8 cellular contexts compared by ENCODE assay signal in the genomic region with DNA sequence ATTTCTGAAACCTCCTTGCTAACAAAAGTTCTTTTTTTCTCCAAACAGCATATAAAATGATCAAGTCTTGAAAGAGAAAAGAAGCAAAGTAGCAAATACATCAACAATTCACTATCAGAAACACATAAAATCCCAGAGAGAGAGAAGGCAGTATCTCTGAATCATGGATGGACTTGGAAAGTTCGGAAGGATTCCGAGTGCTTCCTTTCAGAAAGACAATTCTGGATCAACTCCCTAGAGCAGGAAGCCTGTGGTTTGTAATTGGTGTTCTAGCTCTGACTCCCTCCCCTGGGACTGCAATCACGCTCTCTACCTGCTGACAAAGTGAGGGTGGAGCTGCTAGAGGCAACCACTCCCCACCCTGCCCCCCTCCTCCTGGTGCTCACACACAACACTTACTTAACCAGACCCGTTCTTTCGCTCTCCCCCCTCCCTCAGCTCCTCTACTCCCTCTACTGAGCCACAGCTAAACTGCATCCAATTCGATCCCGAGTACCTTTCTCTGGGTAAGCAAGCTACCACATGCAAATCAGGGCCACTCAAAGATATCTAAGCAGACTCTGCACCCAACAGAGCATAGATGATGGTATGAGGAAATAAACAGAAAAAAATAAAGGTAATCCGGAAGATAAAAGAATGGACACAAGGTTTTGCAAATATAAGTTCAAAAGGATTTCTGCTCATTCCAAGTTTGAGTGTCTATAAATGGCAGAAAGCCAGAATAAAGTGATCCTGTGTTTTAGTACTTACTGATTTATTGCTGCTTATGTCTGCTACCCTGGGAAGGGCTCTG. TPM values are rescaled to one million over a fixed set of nuclear protein-coding genes. Genes with fewer than 3 reads are reported as not detected.
A peak's percentile ranks its signal among the peaks of the same experiment; 100 is the strongest.
DNase-seq lines count a peak whose midpoint lies in the region; ATAC-seq and TF ChIP-seq lines count a peak whose summit lies in the region.

A gene (minus strand): TSS at position 235 of the 793 bp plus-strand sequence. CDS start 1,957 bp downstream, outside the sequence.

- no peaks in the 10 kb centered on the region for H3K79me2 ChIP-seq in ACC112 (ENCODE audit: control insufficient read depth, insufficient read depth, low read length, unreplicated experiment)

- TF ChIP-seq CTCF in breast epithelium (IDR thresholded peaks at IDR 0.05) = peak; percentile 68 to 98 (median 87)

- H3K27ac ChIP-seq in ACC112 (ENCODE audit: low read depth, low read length) (no peak within 1 kb of the TSS), breast epithelium (peak within 1 kb of the TSS; percentile 68 to 72), iPS-18a (ENCODE audit: low read length) (peak within 1 kb of the TSS; percentile 37), skeletal muscle tissue (ENCODE audit: low read depth, low read length) (no peak within 1 kb of the TSS)

- H3K27me3 ChIP-seq in ACC112 (ENCODE audit: insufficient read depth, low read length) = peaks cover 79% of the 10 kb centered on the region
- H3K27me3 ChIP-seq in breast epithelium = no peaks in the 10 kb centered on the region
- peaks cover 7% of the 10 kb centered on the region for H3K27me3 ChIP-seq in iPS-18a (ENCODE audit: control insufficient read depth, insufficient read depth, low read length)
- peaks cover 0 to 5% (median 0%) of the 10 kb centered on the region in 3 donors for H3K27me3 ChIP-seq in skeletal muscle tissue (ENCODE audit: control insufficient read depth in 3 of 3, insufficient read depth in 3 of 3, low read length in 3 of 3)

- intact Hi-C loops in breast epithelium (cut with DNase I; ENCODE audit: low total_unique reads) = loop anchor here (2.0 kb wide), 1 partner anchor 67 kb away; no protein-coding TSS in a partner anchor

- peak; percentile 66 for TF ChIP-seq POLR2A in breast epithelium (IDR thresholded peaks at IDR 0.05)

- H2AFZ ChIP-seq in ACC112 (ENCODE audit: low read length, unreplicated experiment) = peak within 1 kb of the TSS; percentile 20

- peak; percentile 87 for ATAC-seq in GM18858 (IDR thresholded peaks at IDR 0.05; ENCODE audit: unreplicated experiment)
- peak; percentile 88 for ATAC-seq in HG03064 (IDR thresholded peaks at IDR 0.05; ENCODE audit: low read depth, unreplicated experiment)

- H3K9ac ChIP-seq in iPS-18a (ENCODE audit: low read length) (peak within 1 kb of the TSS; percentile 48), skeletal muscle tissue (ENCODE audit: low read depth in 1 of 3, low read length in 3 of 3) (peak within 1 kb of the TSS in 2 of 3 donors; percentile 47 to 51)

- H3K4me3 ChIP-seq in ACC112 (ENCODE audit: low read depth, low read length) (peak within 1 kb of the TSS; percentile 65), breast epithelium (peak within 1 kb of the TSS; percentile 17 to 59 (median 49)), iPS-18a (ENCODE audit: low read length) (peak within 1 kb of the TSS; percentile 74), skeletal muscle tissue (ENCODE audit: low read length in 3 of 3) (peak within 1 kb of the TSS; percentile 57 to 69 (median 65))

- H3K9me3 ChIP-seq in breast epithelium = no peaks in the 10 kb centered on the region
- H3K9me3 ChIP-seq in iPS-18a (ENCODE audit: control insufficient read depth, low read depth, low read length) = no peaks in the 10 kb centered on the region
- H3K9me3 ChIP-seq in skeletal muscle tissue (ENCODE audit: control insufficient read depth in 3 of 3, low read length in 3 of 3) = no peaks in the 10 kb centered on the region

- H3K36me3 ChIP-seq in ACC112 (ENCODE audit: insufficient read depth, low read length) (no peaks in the 10 kb centered on the region), breast epithelium (no peaks in the 10 kb centered on the region), iPS-18a (ENCODE audit: control insufficient read depth, low read depth, low read length) (no peaks in the 10 kb centered on the region), skeletal muscle tissue (ENCODE audit: control insufficient read depth in 3 of 3, insufficient read depth in 3 of 3, low read length in 3 of 3) (no peaks in the 10 kb centered on the region)

- H3K4me1 ChIP-seq in ACC112 (ENCODE audit: control insufficient read depth, insufficient read depth, low read length, unreplicated experiment) (peaks cover 3% of the 10 kb centered on the region), breast epithelium (no peaks in the 10 kb centered on the region), iPS-18a (ENCODE audit: control insufficient read depth, low read depth, low read length) (peaks cover 18% of the 10 kb centered on the region), skeletal muscle tissue (ENCODE audit: control insufficient read depth in 3 of 3, insufficient read depth in 3 of 3, low read length in 3 of 3) (peaks cover 0 to 6% (median 3%) of the 10 kb centered on the region in 3 donors)

- DNase-seq in NCI-H2081 treated with DMSO at 0.1 percent for 48 hours (lab: John Stamatoyannopoulos, UW) (peak; percentile 98), UCSD-AML1 (lab: John Stamatoyannopoulos, UW; ENCODE audit: unreplicated experiment) (peak; percentile 54), breast epithelium (ENCODE audit: low spot score in 2 of 2) (peak; percentile 93 to 98)

RNA-seq across cellular contexts. Expression of the gene that starts here (rescaled TPM):
- total RNA-seq in breast epithelium (10 to 100 TPM in 1 of 3 donors, 1 to 10 TPM in 1, not detected in 1; 8.5 to 19.0 TPM), skeletal muscle tissue (not detected)

Comparison
In these comparisons a context has a peak if more than half of its experiments do, and no peak if none do; other contexts are left out.
1. H3K27ac ChIP-seq: peak in breast epithelium (2 of 2) and iPS-18a (single experiment); none in ACC112 (single experiment) and skeletal muscle tissue (single experiment).
2. Peak in every context shown above with its lines, with median percentiles within 50 percentile points of each other: H3K4me3 ChIP-seq and DNase-seq.